35 cellular contexts compared by ENCODE assay signal in the genomic region with DNA sequence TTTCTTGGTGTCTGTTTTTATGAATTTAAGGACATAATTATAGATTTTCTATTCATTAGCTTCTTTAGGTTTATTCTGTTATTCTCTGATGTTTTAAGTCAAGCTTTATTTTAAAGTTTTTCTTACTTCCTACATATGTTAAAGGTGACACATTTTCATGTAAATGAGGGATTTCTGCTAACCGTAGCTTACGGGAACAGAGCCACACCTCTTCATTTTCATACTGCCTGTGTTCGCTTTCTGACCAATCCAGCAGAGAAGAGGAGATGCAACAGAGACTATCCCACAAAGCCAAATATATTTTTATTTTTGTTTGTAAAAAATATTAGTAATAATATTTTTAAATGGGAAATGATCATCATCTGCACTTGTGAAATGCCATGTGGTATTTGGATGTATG.
"Had no signal": no experiment of that assay in that cellular context is flagged by ENCODE, and none has a peak within 500 bp of the region (broad histone marks: within the 10 kb centered on the region; RNA-seq: fewer than 3 reads in every experiment).

No MANE protein-coding gene starts in this region.

- H3K36me3 ChIP-seq: adrenal gland, esophagus muscularis mucosa, gastrocnemius medialis, heart left ventricle, WERI-Rb-1 had no signal

- H3K27ac Mint-ChIP-seq: activated B cell treated with CpG ODN at 0.5 μM for 24 hours; activated naive CD4-positive, alpha-beta T cell treated with anti-CD3 and anti-CD28 coated beads, Interleukin-2, amount 50 U/mL, for 24 hours; activated naive CD8-positive, alpha-beta T cell treated with anti-CD3 and anti-CD28 coated beads for 36 hours; activated naive CD8-positive, alpha-beta T cell treated with anti-CD3 and anti-CD28 coated beads, Interleukin-2, amount 50 U/mL, for 24 hours; activated T-helper 1 cell treated with anti-CD3 and anti-CD28 coated beads, Interleukin-12 subunit alpha, Interleukin-12 subunit beta, Interleukin-2, Interleukin-4 antibody, amounts not matched to agents 30 ng/mL and 10 ng/mL and 1 ng/mL, durations not matched to agents 14 hours and 24 hours and 36 hours; effector memory CD8-positive, alpha-beta T cell; T-helper 17 cell; T-helper 2 cell treated with Interferon-gamma antibody and Interleukin-4, amounts not matched to agents 5 μg/mL and 100 μg/mL, for 36 hours had no signal

- H3K27me3 Mint-ChIP-seq: activated B cell treated with CpG ODN at 0.5 μM for 24 hours had no signal

- H3K36me3 Mint-ChIP-seq: activated naive CD4-positive, alpha-beta T cell treated with anti-CD3 and anti-CD28 coated beads, Interleukin-2, amount 50 U/mL, for 24 hours; activated naive CD8-positive, alpha-beta T cell treated with anti-CD3 and anti-CD28 coated beads for 36 hours had no signal

- H3K9me3 Mint-ChIP-seq: activated B cell treated with CpG ODN at 0.5 μM for 24 hours; activated naive CD4-positive, alpha-beta T cell treated with anti-CD3 and anti-CD28 coated beads, Interleukin-2, amount 50 U/mL, for 24 hours; activated naive CD8-positive, alpha-beta T cell treated with anti-CD3 and anti-CD28 coated beads for 36 hours; activated naive CD8-positive, alpha-beta T cell treated with anti-CD3 and anti-CD28 coated beads, Interleukin-2, amount 50 U/mL, for 24 hours; activated T-cell treated with anti-CD3 and anti-CD28 coated beads, Interleukin-2, amount 50 U/mL, for 4 hours; activated T-helper 1 cell treated with anti-CD3 and anti-CD28 coated beads, Interleukin-12 subunit alpha, Interleukin-12 subunit beta, Interleukin-2, Interleukin-4 antibody, amounts not matched to agents 30 ng/mL and 10 ng/mL and 1 ng/mL, durations not matched to agents 14 hours and 24 hours and 36 hours; effector memory CD8-positive, alpha-beta T cell; T-helper 2 cell treated with Interferon-gamma antibody and Interleukin-4, amounts not matched to agents 5 μg/mL and 100 μg/mL, for 36 hours had no signal

- H3K4me1 Mint-ChIP-seq: activated B cell treated with CpG ODN at 0.5 μM for 24 hours; activated naive CD4-positive, alpha-beta T cell treated with anti-CD3 and anti-CD28 coated beads, Interleukin-2, amount 50 U/mL, for 24 hours; activated naive CD8-positive, alpha-beta T cell treated with anti-CD3 and anti-CD28 coated beads for 36 hours; activated naive CD8-positive, alpha-beta T cell treated with anti-CD3 and anti-CD28 coated beads, Interleukin-2, amount 50 U/mL, for 24 hours had no signal

- DNase-seq: activated B cell treated with CpG ODN at 0.5 μM for 24 hours; activated CD4-positive, alpha-beta T cell treated with anti-CD3 and anti-CD28 coated beads for 48 hours; activated CD4-positive, alpha-beta T cell treated with anti-CD3 and anti-CD28 coated beads, Interleukin-2, amount 50 U/mL, for 1 hour; activated CD4-positive, alpha-beta T cell treated with anti-CD3 and anti-CD28 coated beads, Interleukin-2, amount 50 U/mL, for 48 hours; activated CD8-positive, alpha-beta memory T cell treated with anti-CD3 and anti-CD28 coated beads, Interleukin-2, amount 50 U/mL, for 48 hours; activated gamma-delta T cell; activated naive CD4-positive, alpha-beta T cell; activated naive CD8-positive, alpha-beta T cell treated with anti-CD3 and anti-CD28 coated beads for 36 hours; activated naive CD8-positive, alpha-beta T cell treated with anti-CD3 and anti-CD28 coated beads, Interleukin-2, amount 50 U/mL, for 24 hours; activated T-cell treated with anti-CD3 and anti-CD28 coated beads for 4 hours; activated T-cell treated with anti-CD3 and anti-CD28 coated beads, Interleukin-2, amount 50 U/mL, for 4 hours; adrenal gland; amygdala; aorta; body of pancreas; caudate nucleus; cortex of kidney; dermis blood vessel endothelial cell; effector CD4-positive, alpha-beta T cell; effector memory CD8-positive, alpha-beta T cell; erythroblast; foreskin keratinocyte; gastrocnemius medialis; glutamatergic neuron; heart left ventricle; SW 1271; T-helper 1 cell; T-helper 17 cell; T1000; WERI-Rb-1 had no signal

- H3K9me3 ChIP-seq: adrenal gland, body of pancreas, esophagus muscularis mucosa, gastrocnemius medialis, heart left ventricle had no signal

- H3K4me3 ChIP-seq: adrenal gland, body of pancreas, esophagus muscularis mucosa, gastrocnemius medialis, heart left ventricle had no signal

- H3K4me3 Mint-ChIP-seq: activated B cell treated with CpG ODN at 0.5 μM for 24 hours; activated naive CD4-positive, alpha-beta T cell treated with anti-CD3 and anti-CD28 coated beads, Interleukin-2, amount 50 U/mL, for 24 hours; activated naive CD8-positive, alpha-beta T cell treated with anti-CD3 and anti-CD28 coated beads for 36 hours; activated naive CD8-positive, alpha-beta T cell treated with anti-CD3 and anti-CD28 coated beads, Interleukin-2, amount 50 U/mL, for 24 hours; activated T-cell treated with anti-CD3 and anti-CD28 coated beads, Interleukin-2, amount 50 U/mL, for 4 hours; activated T-helper 1 cell treated with anti-CD3 and anti-CD28 coated beads, Interleukin-12 subunit alpha, Interleukin-12 subunit beta, Interleukin-2, Interleukin-4 antibody, amounts not matched to agents 30 ng/mL and 10 ng/mL and 1 ng/mL, durations not matched to agents 14 hours and 24 hours and 36 hours; effector memory CD8-positive, alpha-beta T cell; T-helper 17 cell; T-helper 2 cell treated with Interferon-gamma antibody and Interleukin-4, amounts not matched to agents 5 μg/mL and 100 μg/mL, for 36 hours had no signal

- H3K4me1 ChIP-seq: adrenal gland, body of pancreas, esophagus muscularis mucosa, foreskin keratinocyte, gastrocnemius medialis, heart left ventricle had no signal

- H3K27me3 ChIP-seq: adrenal gland, foreskin keratinocyte had no signal

- ATAC-seq: activated CD4-positive, CD25-positive, alpha-beta regulatory T cell treated with anti-CD3 and anti-CD28 coated beads, Interleukin-2, amount 50 U/mL, for 24 hours; activated naive CD8-positive, alpha-beta T cell treated with anti-CD3 and anti-CD28 coated beads, Interleukin-2, amount 50 U/mL, for 24 hours; activated T-cell treated with anti-CD3 and anti-CD28 coated beads, Interleukin-2, amount 50 U/mL, for 4 hours; body of pancreas; effector memory CD8-positive, alpha-beta T cell; foreskin keratinocyte; gastrocnemius medialis; heart left ventricle; T-helper 17 cell had no signal

- H3K27ac ChIP-seq: adrenal gland, body of pancreas, esophagus muscularis mucosa, foreskin keratinocyte, gastrocnemius medialis, heart left ventricle, WERI-Rb-1 had no signal
